17 cellular contexts compared by ENCODE assay signal in genomic region chr2:60520917-60521539, GRCh38. TPM values are rescaled to one million over a fixed set of nuclear protein-coding genes. Genes with fewer than 3 reads are reported as not detected.
DNase-seq lines count a peak whose midpoint lies in the region; ATAC-seq and TF ChIP-seq lines count a peak whose summit lies in the region.
"Had no signal": no experiment of that assay in that cellular context is flagged by ENCODE, and none has a peak within 500 bp of the region (broad histone marks: within the 10 kb centered on the region; RNA-seq: fewer than 3 reads in every experiment).

No MANE protein-coding gene starts in this region.

- H4K8ac ChIP-seq in H9 (replicated peaks; ENCODE audit: insufficient read length, low read depth, low read length) = no peak overlapping the region

- no peaks in the 10 kb centered on the region for H3K27me3 Mint-ChIP-seq in H9 (ENCODE audit: low read depth)

- H3K4me3 ChIP-seq in left ventricle myocardium inferior (no peak overlapping the region), sigmoid colon (no peak overlapping the region), tibial nerve (no peak overlapping the region)
- H3K4me3 ChIP-seq: uterus had no signal

- H3K14ac ChIP-seq in H9 (ENCODE audit: insufficient read depth, low read length) = no peak overlapping the region; the same call in 1 of the 2 replicates

- H3K36me3 Mint-ChIP-seq in H9 (ENCODE audit: insufficient read depth in 1 of 3, low read depth in 3 of 3) = peaks cover 2 to 33% (median 20%) of the 10 kb centered on the region in 3 experiments; a peak in 6 of 7 replicates
- H3K36me3 Mint-ChIP-seq: activated CD8-positive, alpha-beta memory T cell treated with anti-CD3 and anti-CD28 coated beads, Interleukin-2, amount 10 ng/mL, durations not matched to agents 7 days and 5 days; stimulated activated effector memory CD8-positive, alpha-beta T cell treated with anti-CD3 and anti-CD28 coated beads, Interleukin-12 subunit alpha, Interleukin-12 subunit beta, amount 100 ng/mL, for 72 hours had no signal

- H3K36me3 ChIP-seq in left ventricle myocardium inferior (no peaks in the 10 kb centered on the region), sigmoid colon (no peaks in the 10 kb centered on the region), tibial nerve (no peaks in the 10 kb centered on the region)
- H3K36me3 ChIP-seq: uterus had no signal

- no peak overlapping the region for H3T11ph ChIP-seq in H9 (ENCODE audit: low read length)

- H3K4me1 Mint-ChIP-seq in H9 = peaks cover 84 to 89% of the 10 kb centered on the region in 2 experiments
- H3K4me1 Mint-ChIP-seq: stimulated activated effector memory CD8-positive, alpha-beta T cell treated with anti-CD3 and anti-CD28 coated beads, Interleukin-12 subunit alpha, Interleukin-12 subunit beta, amount 100 ng/mL, for 72 hours had no signal

- H3K27me3 ChIP-seq in H9 (ENCODE audit: insufficient read depth, low read length) (no peaks in the 10 kb centered on the region), left ventricle myocardium inferior (ENCODE audit: low read depth) (no peaks in the 10 kb centered on the region), sigmoid colon (no peaks in the 10 kb centered on the region), tibial nerve (no peaks in the 10 kb centered on the region)
- H3K27me3 ChIP-seq: uterus had no signal

- no peaks in the 10 kb centered on the region for H3K79me1 ChIP-seq in H9 (ENCODE audit: insufficient read depth, low read depth, low read length, poor library complexity, severe bottlenecking)

- no peak overlapping the region for H2BK12ac ChIP-seq in H9 (ENCODE audit: insufficient read length, low read depth, low read length)

- H3K23ac ChIP-seq in H9 (ENCODE audit: insufficient read length, low read depth, low read length) = no peak overlapping the region

- peak overlapping the region; percentile 46 for H3K4me2 ChIP-seq in H9 (ENCODE audit: insufficient read depth, insufficient read length, low read length)

- no peak overlapping the region for H2AFZ ChIP-seq in H9 (ENCODE audit: low read length)

- TF ChIP-seq CTCF in H9 (conservative IDR thresholded peaks at IDR 0.05) (no peak), left ventricle myocardium inferior (IDR thresholded peaks at IDR 0.05; ENCODE audit: borderline replicate concordance) (no peak), sigmoid colon (IDR thresholded peaks at IDR 0.05) (no peak), tibial nerve (IDR thresholded peaks at IDR 0.05) (no peak)

- no peak overlapping the region for H3K56ac ChIP-seq in H9 (ENCODE audit: insufficient read length, low read depth, low read length)

- DNase-seq in H9 (no peak), SK-N-DZ (ENCODE audit: low spot score) (peak; percentile 15), left ventricle myocardium inferior (no peak), sigmoid colon (peak; percentile 56), tibial nerve (ENCODE audit: low spot score in 2 of 2) (no peak)
- DNase-seq: activated CD4-positive, alpha-beta T cell treated with anti-CD3 and anti-CD28 coated beads, Interleukin-2, amount 50 U/mL, for 1 hour; activated CD8-positive, alpha-beta memory T cell treated with anti-CD3 and anti-CD28 coated beads, Interleukin-2, amount 10 ng/mL, durations not matched to agents 7 days and 5 days; activated naive CD4-positive, alpha-beta T cell treated with anti-CD3 and anti-CD28 coated beads for 36 hours; activated T-cell treated with anti-CD3 and anti-CD28 coated beads, Interleukin-2, amount 50 U/mL, for 72 hours; occipital lobe; stimulated activated CD4-positive, alpha-beta T cell treated with anti-CD3 and anti-CD28 coated beads, Interleukin-2, amount 100 ng/mL, for 48 hours; uterus had no signal

- TF ChIP-seq POLR2A in sigmoid colon (IDR thresholded peaks at IDR 0.05) = no peak
- no peak for TF ChIP-seq POLR2A in tibial nerve (IDR thresholded peaks at IDR 0.05)

- H2BK15ac ChIP-seq in H9 (ENCODE audit: low read depth, low read length) = no peak overlapping the region

- no peak overlapping the region for H2BK5ac ChIP-seq in H9 (ENCODE audit: insufficient read length, low read length)

- H3K4me1 ChIP-seq in H9 (ENCODE audit: insufficient read depth, low read length) (peaks cover 32% of the 10 kb centered on the region; the same call in 1 of the 2 replicates), left ventricle myocardium inferior (peaks cover 80% of the 10 kb centered on the region), sigmoid colon (peaks cover 0 to 46% (median 21%) of the 10 kb centered on the region in 4 donors), tibial nerve (peaks cover 0 to 3% (median 0%) of the 10 kb centered on the region in 4 donors)
- H3K4me1 ChIP-seq: uterus had no signal

- peak overlapping the region in 1 of 2 experiments; percentile 6; a peak in 2 of 5 replicates for H3K4me3 Mint-ChIP-seq in H9
- H3K4me3 Mint-ChIP-seq: activated CD8-positive, alpha-beta memory T cell treated with anti-CD3 and anti-CD28 coated beads, Interleukin-2, amount 10 ng/mL, durations not matched to agents 7 days and 5 days; activated naive CD4-positive, alpha-beta T cell treated with anti-CD3 and anti-CD28 coated beads for 36 hours; activated T-cell treated with anti-CD3 and anti-CD28 coated beads, Interleukin-2, amount 50 U/mL, for 72 hours; stimulated activated effector memory CD8-positive, alpha-beta T cell treated with anti-CD3 and anti-CD28 coated beads, Interleukin-12 subunit alpha, Interleukin-12 subunit beta, amount 100 ng/mL, for 72 hours had no signal

- H4K5ac ChIP-seq in H9 (ENCODE audit: insufficient read length, low read depth, low read length) = no peak overlapping the region

- no peaks in the 10 kb centered on the region for H3K9me3 Mint-ChIP-seq in H9
- H3K9me3 Mint-ChIP-seq: activated naive CD4-positive, alpha-beta T cell treated with anti-CD3 and anti-CD28 coated beads for 36 hours; activated T-cell treated with anti-CD3 and anti-CD28 coated beads, Interleukin-2, amount 50 U/mL, for 72 hours; stimulated activated effector memory CD8-positive, alpha-beta T cell treated with anti-CD3 and anti-CD28 coated beads, Interleukin-12 subunit alpha, Interleukin-12 subunit beta, amount 100 ng/mL, for 72 hours had no signal

- no peak overlapping the region for H3K4ac ChIP-seq in H9 (ENCODE audit: low read depth, low read length)

- no peak overlapping the region for H3K9ac ChIP-seq in H9 (ENCODE audit: extremely low read depth, insufficient read length, low read length)

- no peaks in the 10 kb centered on the region for H4K20me1 ChIP-seq in H9 (ENCODE audit: control insufficient read depth, insufficient read depth, insufficient read length)

- peak overlapping the region; percentile 30 for H3K18ac ChIP-seq in H9 (ENCODE audit: insufficient read length, low read depth, low read length)

- intact Hi-C loops in left ventricle myocardium inferior (cut with micrococcal nuclease) = no loop called here
- intact Hi-C loops in sigmoid colon (cut with DNase I) = no loop called here

- H3K27ac Mint-ChIP-seq in H9 = peak overlapping the region; percentile 63 to 92 (median 85); a peak in 6 of 7 replicates
- H3K27ac Mint-ChIP-seq: activated CD8-positive, alpha-beta memory T cell treated with anti-CD3 and anti-CD28 coated beads, Interleukin-2, amount 10 ng/mL, durations not matched to agents 7 days and 5 days; activated naive CD4-positive, alpha-beta T cell treated with anti-CD3 and anti-CD28 coated beads for 36 hours; activated T-cell treated with anti-CD3 and anti-CD28 coated beads, Interleukin-2, amount 50 U/mL, for 72 hours; stimulated activated effector memory CD8-positive, alpha-beta T cell treated with anti-CD3 and anti-CD28 coated beads, Interleukin-12 subunit alpha, Interleukin-12 subunit beta, amount 100 ng/mL, for 72 hours had no signal

- H2BK20ac ChIP-seq in H9 (ENCODE audit: low read depth, low read length, poor library complexity, severe bottlenecking) = no peak overlapping the region

- H2AK5ac ChIP-seq in H9 (ENCODE audit: insufficient read length, low read length) = no peak overlapping the region

- H2BK120ac ChIP-seq in H9 (ENCODE audit: low read depth, low read length, poor library complexity, severe bottlenecking) = no peak overlapping the region

- H3K79me2 ChIP-seq in H9 (ENCODE audit: insufficient read depth, low read length) = peaks cover 15% of the 10 kb centered on the region; the same call in 1 of the 2 replicates

- TF ChIP-seq EP300 in sigmoid colon (IDR thresholded peaks at IDR 0.05) (no peak), tibial nerve (IDR thresholded peaks at IDR 0.05) (no peak)

- H3K27ac ChIP-seq in H9 (ENCODE audit: insufficient read length, low read depth, low read length) = peak overlapping the region; percentile 47
- peak overlapping the region; percentile 71 for H3K27ac ChIP-seq in left ventricle myocardium inferior (replicated peaks)
- H3K27ac ChIP-seq in sigmoid colon = no peak overlapping the region
- H3K27ac ChIP-seq in tibial nerve = no peak overlapping the region
- H3K27ac ChIP-seq: C4-2B, uterus had no signal

- H3K9me3 ChIP-seq in H9 (ENCODE audit: control insufficient read depth, low read depth, low read length) (no peaks in the 10 kb centered on the region), left ventricle myocardium inferior (replicated peaks) (no peaks in the 10 kb centered on the region), sigmoid colon (no peaks in the 10 kb centered on the region), tibial nerve (no peaks in the 10 kb centered on the region)
- H3K9me3 ChIP-seq: uterus had no signal

- H4K91ac ChIP-seq in H9 (ENCODE audit: insufficient read length, low read depth, low read length) = no peak overlapping the region

- ATAC-seq in HG03460 (IDR thresholded peaks at IDR 0.05; ENCODE audit: unreplicated experiment) (no peak), GM21390 (IDR thresholded peaks at IDR 0.05; ENCODE audit: unreplicated experiment) (no peak)
- ATAC-seq: activated CD8-positive, alpha-beta memory T cell treated with anti-CD3 and anti-CD28 coated beads, Interleukin-2, amount 10 ng/mL, durations not matched to agents 7 days and 5 days; activated T-cell treated with anti-CD3 and anti-CD28 coated beads, Interleukin-2, amount 50 U/mL, for 72 hours; HepG2; stimulated activated effector memory CD8-positive, alpha-beta T cell treated with anti-CD3 and anti-CD28 coated beads, Interleukin-12 subunit alpha, Interleukin-12 subunit beta, amount 100 ng/mL, for 72 hours had no signal

- H3K23me2 ChIP-seq in H9 (ENCODE audit: insufficient read length, low read depth, low read length, poor library complexity, severe bottlenecking) = no peaks in the 10 kb centered on the region

- no CpG with 5 or more reads among the region's 9 CpGs for WGBS in H9 (ENCODE audit: extremely low coverage, insufficient read length, low lambda C conversion rate)
- 95% methylated on average over 9 of the region's 9 CpGs for WGBS in sigmoid colon, 2 donors
- 90 to 92% methylated on average over 9 of the region's 9 CpGs for WGBS in tibial nerve, 2 donors

RNA-seq across cellular contexts. Expression of gene BCL11A, which starts 32.4 kb away (rescaled TPM):
- 91.4 and 92.7 TPM in 2 replicates for total RNA-seq in H9 (2021)
- polyA plus RNA-seq in SK-N-DZ (2014; cell fraction: cytosol; rRNA removed) = 12.0 and 17.2 TPM in 2 replicates
- polyA plus RNA-seq in SK-N-DZ (2014; cell fraction: nucleus; rRNA removed) = 20.7 and 24.1 TPM in 2 replicates
- 27.1 TPM for total RNA-seq in left ventricle myocardium inferior
- 10 to 100 TPM; 16.3 to 39.6 (median 19.7) TPM for total RNA-seq in sigmoid colon
- polyA plus RNA-seq in sigmoid colon = 10 to 100 TPM in 1 of 3 donors, 1 to 10 TPM in 2; 3.6 to 14.5 (median 4.4) TPM
- under 1 TPM in 1 of 4 donors, not detected in 3; 0.22 TPM for total RNA-seq in tibial nerve
- total RNA-seq: activated CD8-positive, alpha-beta memory T cell treated with anti-CD3 and anti-CD28 coated beads, Interleukin-2, amount 10 ng/mL, durations not matched to agents 7 days and 5 days; HepG2 had no signal
- polyA plus RNA-seq: HepG2 had no signal

Comparison
In these comparisons a context has a peak if more than half of its experiments do, and no peak if none do; other contexts are left out.
1. DNase-seq: peak in SK-N-DZ (single experiment) and sigmoid colon (single experiment); none in H9 (single experiment), left ventricle myocardium inferior (single experiment) and tibial nerve (0 of 2).
2. H3K27ac ChIP-seq: peak in H9 (single experiment) and left ventricle myocardium inferior (single experiment); none in sigmoid colon (0 of 4) and tibial nerve (0 of 4).
3. RNA of gene BCL11A, which starts 32.4 kb away (total RNA-seq): 91.4 to 92.7 TPM in H9, 27.1 TPM in left ventricle myocardium inferior (single experiment) and 16.3 to 39.6 TPM in sigmoid colon; 0.22 TPM in tibial nerve; every median in the first group is over 10 times any median in the second.